5 cellular contexts compared by ENCODE assay signal in genomic region chr5:131221033-131221432, GRCh38. TPM values are rescaled to one million over a fixed set of nuclear protein-coding genes. Genes with fewer than 3 reads are reported as not detected.
A peak's percentile ranks its signal among the peaks of the same experiment; 100 is the strongest.
DNase-seq lines count a peak whose midpoint lies in the region; ATAC-seq, FAIRE-seq and TF ChIP-seq lines count a peak whose summit lies in the region.
"Not testable (repeated sequence)": the region's sequence is repeated elsewhere in the genome, so short reads cannot be mapped to it uniquely, and the experiment has no call there.

No MANE protein-coding gene starts in this region.

- not testable (repeated sequence) for ATAC-seq in CD4-positive, CD25-positive, alpha-beta regulatory T cell (ENCODE audit: low read depth in 2 of 2); GM12878; naive B cell (ENCODE audit: low read depth in 2 of 2)

- peak overlapping the region; percentile 93; the same call in 1 of the 2 replicates for H3K9ac ChIP-seq in OCI-LY3 (ENCODE audit: low read length)
- not testable (repeated sequence) for H3K9ac ChIP-seq in GM12878 (ENCODE audit: control insufficient read depth, insufficient read depth, low read length)

- POLR2A ChIA-PET in GM12878 (lab: Charles Lee) = interaction anchor here (1.0 to 19.3 kb wide), 10 partner anchors 8 to 64 kb away, joined by 3 to 309 read pairs (median 6); partner anchors contain the start of genes CDC42SE2 and HINT1

- not testable (repeated sequence) for H3K36me3 Mint-ChIP-seq in CD4-positive, CD25-positive, alpha-beta regulatory T cell; activated CD4-positive, alpha-beta T cell treated with anti-CD3 and anti-CD28 coated beads, Interleukin-2, amount 10 ng/mL, durations not matched to agents 24 days and 14 days (ENCODE audit: low read depth); naive B cell

- FAIRE-seq in GM12878 (lab: Jason Lieb, UNC) = not testable (repeated sequence)

- not testable (repeated sequence) for H3K27ac ChIP-seq in CD4-positive, CD25-positive, alpha-beta regulatory T cell (ENCODE audit: insufficient read depth, low read length, poor library complexity, severe bottlenecking); GM12878 (ENCODE audit: control insufficient read depth, insufficient read depth)
- peak overlapping the region; percentile 97; the same call in 1 of the 2 replicates for H3K27ac ChIP-seq in OCI-LY3 (ENCODE audit: low read length)

- not testable (repeated sequence) for TF ChIP-seq POLR2A in GM12878 (IDR thresholded peaks at IDR 0.05; ENCODE audit: low read depth, low read length)

- not testable (repeated sequence) for DNase-seq in CD4-positive, CD25-positive, alpha-beta regulatory T cell; GM12878 (ENCODE audit: low read depth, low spot score); naive B cell
- DNase-seq in activated CD4-positive, alpha-beta T cell treated with anti-CD3 and anti-CD28 coated beads, Interleukin-2, amount 10 ng/mL, durations not matched to agents 24 days and 14 days = peak; percentile 38

- H3K27me3 Mint-ChIP-seq in CD4-positive, CD25-positive, alpha-beta regulatory T cell; activated CD4-positive, alpha-beta T cell treated with anti-CD3 and anti-CD28 coated beads, Interleukin-2, amount 10 ng/mL, durations not matched to agents 24 days and 14 days; naive B cell: not testable (repeated sequence)

- in situ Hi-C loops in GM12878 (cut with MboI) = not testable (repeated sequence)

- H3K27me3 ChIP-seq in CD4-positive, CD25-positive, alpha-beta regulatory T cell (ENCODE audit: control insufficient read depth, insufficient read depth, low read length); OCI-LY3 (ENCODE audit: low read depth, low read length); GM12878 (replicated peaks in 1 of 2; ENCODE audit: control insufficient read depth in 2 of 2, insufficient read depth in 2 of 2, low read length in 1 of 2): not testable (repeated sequence)

- H3K9me3 Mint-ChIP-seq in CD4-positive, CD25-positive, alpha-beta regulatory T cell; activated CD4-positive, alpha-beta T cell treated with anti-CD3 and anti-CD28 coated beads, Interleukin-2, amount 10 ng/mL, durations not matched to agents 24 days and 14 days; naive B cell: not testable (repeated sequence)

- not testable (repeated sequence) for H3K9me3 ChIP-seq in CD4-positive, CD25-positive, alpha-beta regulatory T cell (ENCODE audit: control insufficient read depth in 2 of 2, low read length in 2 of 2); OCI-LY3 (ENCODE audit: insufficient read depth, low read length); GM12878 (replicated peaks; ENCODE audit: control insufficient read depth, insufficient read depth, low read length)

- H3K4me1 Mint-ChIP-seq in CD4-positive, CD25-positive, alpha-beta regulatory T cell = peaks cover 5 to 24% (median 10%) of the 10 kb centered on the region in 4 donors
- not testable (repeated sequence) for H3K4me1 Mint-ChIP-seq in activated CD4-positive, alpha-beta T cell treated with anti-CD3 and anti-CD28 coated beads, Interleukin-2, amount 10 ng/mL, durations not matched to agents 24 days and 14 days
- peaks cover 16 to 48% (median 47%) of the 10 kb centered on the region in 3 donors for H3K4me1 Mint-ChIP-seq in naive B cell

- TF ChIP-seq RAD21 in GM12878 (IDR thresholded peaks at IDR 0.05; ENCODE audit: insufficient read depth, low read depth, low read length) = not testable (repeated sequence)

- H3K4me3 ChIP-seq in CD4-positive, CD25-positive, alpha-beta regulatory T cell (ENCODE audit: low read depth, low read length) = not testable (repeated sequence)
- peak overlapping the region; percentile 89 for H3K4me3 ChIP-seq in OCI-LY3 (ENCODE audit: low read length)
- H3K4me3 ChIP-seq in GM12878 = peak overlapping the region; percentile 64; the same call in 1 of the 2 replicates

- CTCF ChIA-PET in GM12878 (lab: Yijun Ruan, JAX) = interaction anchor here (1.0 to 8.7 kb wide), 8 partner anchors 8 to 161 kb away, joined by 3 to 65 read pairs (median 6); partner anchors contain the start of gene CDC42SE2

- H3K4me1 ChIP-seq in CD4-positive, CD25-positive, alpha-beta regulatory T cell (ENCODE audit: control insufficient read depth, insufficient read depth, low read length, poor library complexity, severe bottlenecking) = peaks cover 14% of the 10 kb centered on the region
- peaks cover 70% of the 10 kb centered on the region for H3K4me1 ChIP-seq in OCI-LY3 (ENCODE audit: low read length)
- H3K4me1 ChIP-seq in GM12878 (ENCODE audit: control insufficient read depth, insufficient read depth, low read length) = peaks cover 27% of the 10 kb centered on the region

- intact Hi-C loops in activated CD4-positive, alpha-beta T cell treated with anti-CD3 and anti-CD28 coated beads, Interleukin-2, amount 10 ng/mL, durations not matched to agents 24 days and 14 days (cut with micrococcal nuclease); GM12878 (cut with micrococcal nuclease; ENCODE audit: unreplicated experiment): not testable (repeated sequence)

- SMC1A ChIA-PET in GM12878 (lab: Charles Lee; ENCODE audit: uncharacterized antibody, unreplicated experiment) = interaction anchor here (1.1 to 26.7 kb wide), 11 partner anchors 8 to 194 kb away, joined by 3 to 1218 read pairs (median 6); partner anchors contain the start of genes CDC42SE2 and HINT1

- RAD21 ChIA-PET in GM12878 (lab: Charles Lee; ENCODE audit: unreplicated experiment) = interaction anchor here (1.2 to 10.4 kb wide), 15 partner anchors 7 to 194 kb away, joined by 3 to 161 read pairs (median 7); partner anchors contain the start of genes CDC42SE2 and HINT1

- H3K4me3 Mint-ChIP-seq in CD4-positive, CD25-positive, alpha-beta regulatory T cell; activated CD4-positive, alpha-beta T cell treated with anti-CD3 and anti-CD28 coated beads, Interleukin-2, amount 10 ng/mL, durations not matched to agents 24 days and 14 days: not testable (repeated sequence)
- peak overlapping the region in 1 of 8 donors; percentile 1 for H3K4me3 Mint-ChIP-seq in naive B cell

- H3K27ac Mint-ChIP-seq in CD4-positive, CD25-positive, alpha-beta regulatory T cell = peak overlapping the region in 2 of 3 donors; percentile 32
- H3K27ac Mint-ChIP-seq in activated CD4-positive, alpha-beta T cell treated with anti-CD3 and anti-CD28 coated beads, Interleukin-2, amount 10 ng/mL, durations not matched to agents 24 days and 14 days = not testable (repeated sequence)
- H3K27ac Mint-ChIP-seq in naive B cell = peak overlapping the region in 4 of 6 donors; percentile 70 to 90 (median 76)

- H3K36me3 ChIP-seq in CD4-positive, CD25-positive, alpha-beta regulatory T cell (ENCODE audit: control insufficient read depth, insufficient read depth, low read length); GM12878 (ENCODE audit: control insufficient read depth in 2 of 2, insufficient read depth in 2 of 2, low read length in 1 of 2): not testable (repeated sequence)
- peaks cover 24% of the 10 kb centered on the region for H3K36me3 ChIP-seq in OCI-LY3 (replicated peaks; ENCODE audit: low read depth, low read length)

- peak overlapping the region; percentile 82 for H3K4me2 ChIP-seq in OCI-LY3 (ENCODE audit: low read length)
- H3K4me2 ChIP-seq in GM12878 (ENCODE audit: control insufficient read depth, insufficient read depth) = peak overlapping the region; percentile 24

- not testable (repeated sequence) for H2AFZ ChIP-seq in OCI-LY3 (ENCODE audit: low read depth, low read length); GM12878 (ENCODE audit: control insufficient read depth, low read depth, low read length)

- not testable (repeated sequence) for BruUV-seq in GM12878 (replicated peaks; lab: Mats Ljungman, UMichigan)

- H4K20me1 ChIP-seq in OCI-LY3 (ENCODE audit: insufficient read depth, low read length) = peaks cover 21% of the 10 kb centered on the region
- H4K20me1 ChIP-seq in GM12878 (ENCODE audit: control insufficient read depth, insufficient read depth) = not testable (repeated sequence)

- not testable (repeated sequence) for TF ChIP-seq EP300 in GM12878 (IDR thresholded peaks at IDR 0.05; ENCODE audit: borderline replicate concordance in 1 of 2, control insufficient read depth in 1 of 2, low read depth in 2 of 2, low read length in 2 of 2)

- H3K79me2 ChIP-seq in OCI-LY3 (ENCODE audit: low read length) (peaks cover 97% of the 10 kb centered on the region), GM12878 (ENCODE audit: control insufficient read depth, insufficient read depth, low read length) (peaks cover 91% of the 10 kb centered on the region)

- TF ChIP-seq CTCF in OCI-LY3 (IDR thresholded peaks at IDR 0.05; ENCODE audit: low read depth, low read length); GM12878 (IDR thresholded peaks at IDR 0.05 in 2 of 3, conservative IDR thresholded peaks at IDR 0.05 in 1 of 3; ENCODE audit: control insufficient read depth in 2 of 3, extremely low read depth in 1 of 3, insufficient read depth in 1 of 3, low read depth in 3 of 3, low read length in 3 of 3): not testable (repeated sequence)

- WGBS in GM12878 (ENCODE audit: insufficient coverage, insufficient replicate concordance, low lambda C conversion rate, missing lambda C conversion rate) = 95% methylated on average over 10 of the region's 10 CpGs

RNA-seq across cellular contexts. Expression of gene CDC42SE2, which starts 42.8 kb away (rescaled TPM):
- total RNA-seq in CD4-positive, CD25-positive, alpha-beta regulatory T cell = 241 TPM
- polyA plus RNA-seq in CD4-positive, CD25-positive, alpha-beta regulatory T cell = 100 to 1,000 TPM; 351 to 429 (median 379) TPM
- 96.2 and 99.0 TPM in 2 replicates for total RNA-seq in activated CD4-positive, alpha-beta T cell treated with anti-CD3 and anti-CD28 coated beads, Interleukin-2, amount 10 ng/mL, durations not matched to agents 24 days and 14 days
- 137 and 144 TPM in 2 replicates for total RNA-seq in GM12878 (2013; cell fraction: nucleolus; rRNA removed)
- total RNA-seq in GM12878 (2014; rRNA removed) (81.7 and 101 TPM in 2 replicates), GM12878 (2014; rRNA removed; fragmentation: Illumina TruSeq; extraction: Trizol) (90.7 and 91.1 TPM in 2 replicates), GM12878 (2021) (75.6 and 76.0 TPM in 2 replicates)
- polyA plus RNA-seq in GM12878 (2011; ENCODE audit: low read depth) = 54.3 TPM
- polyA plus RNA-seq in GM12878 (2011; rRNA removed) (148 and 215 TPM in 2 replicates), GM12878 (2014; fragmentation: Illumina TruSeq; extraction: Trizol) (75.2 and 106 TPM in 2 replicates), GM12878 (2014; fragmentation: Nextera tagmentation; extraction: Ambion mirVana) (10 to 100 TPM; 57.0 to 78.8 TPM), GM12878 (2014; rRNA removed) (57.2 and 62.0 TPM in 2 replicates), GM12878 (2016; fragmentation: Nextera tagmentation; extraction: Ambion mirVana) (100 to 1,000 TPM; 113 to 116 TPM), naive B cell (ENCODE audit: low read depth in 6 of 6) (100 to 1,000 TPM; 168 to 314 (median 243) TPM)
- 43.4 and 63.0 TPM in 2 replicates for polyA plus RNA-seq in GM12878 (2011; cell fraction: cytosol; rRNA removed)
- 39.5 and 43.8 TPM in 2 replicates for polyA plus RNA-seq in GM12878 (2011; cell fraction: nucleus; rRNA removed)
- polyA plus RNA-seq in GM12878 (2012) = 80.9 and 89.2 TPM in 2 replicates
- 107 and 140 TPM in 2 replicates for polyA minus RNA-seq in GM12878 (2011; rRNA and poly(A)+ RNA removed)
- polyA minus RNA-seq in GM12878 (2011; cell fraction: cytosol; rRNA and poly(A)+ RNA removed) = 46.4 and 47.3 TPM in 2 replicates
- polyA minus RNA-seq in GM12878 (2011; cell fraction: nucleus; rRNA and poly(A)+ RNA removed) = 30.0 and 58.6 TPM in 2 replicates

RNA-seq across cellular contexts. Expression of gene LYRM7, which starts 50.3 kb away (rescaled TPM):
- 6.5 TPM for total RNA-seq in CD4-positive, CD25-positive, alpha-beta regulatory T cell
- polyA plus RNA-seq in CD4-positive, CD25-positive, alpha-beta regulatory T cell = 1 to 10 TPM; 4.3 to 5.1 (median 4.7) TPM
- 17.9 and 18.1 TPM in 2 replicates for total RNA-seq in activated CD4-positive, alpha-beta T cell treated with anti-CD3 and anti-CD28 coated beads, Interleukin-2, amount 10 ng/mL, durations not matched to agents 24 days and 14 days
- 15.3 and 23.4 TPM in 2 replicates for total RNA-seq in GM12878 (2013; cell fraction: nucleolus; rRNA removed)
- total RNA-seq in GM12878 (2014; rRNA removed) (15.1 and 19.6 TPM in 2 replicates), GM12878 (2014; rRNA removed; fragmentation: Illumina TruSeq; extraction: Trizol) (17.6 and 21.7 TPM in 2 replicates), GM12878 (2021) (13.7 and 13.9 TPM in 2 replicates)
- 2.7 TPM for polyA plus RNA-seq in GM12878 (2011; ENCODE audit: low read depth)
- polyA plus RNA-seq in GM12878 (2011; rRNA removed) (9.2 and 21.4 TPM in 2 replicates), GM12878 (2014; fragmentation: Illumina TruSeq; extraction: Trizol) (17.9 and 21.8 TPM in 2 replicates), GM12878 (2014; fragmentation: Nextera tagmentation; extraction: Ambion mirVana) (10 to 100 TPM; 25.8 to 45.7 TPM), GM12878 (2014; rRNA removed) (8.6 and 18.7 TPM in 2 replicates), GM12878 (2016; fragmentation: Nextera tagmentation; extraction: Ambion mirVana) (10 to 100 TPM; 61.0 to 68.8 TPM), naive B cell (ENCODE audit: low read depth in 6 of 6) (10 to 100 TPM in 3 of 6 donors, 1 to 10 TPM in 3; 5.8 to 11.4 (median 9.6) TPM)
- 3.6 and 3.7 TPM in 2 replicates for polyA plus RNA-seq in GM12878 (2011; cell fraction: cytosol; rRNA removed)
- polyA plus RNA-seq in GM12878 (2011; cell fraction: nucleus; rRNA removed) = 1.4 and 1.5 TPM in 2 replicates
- 7.1 and 8.1 TPM in 2 replicates for polyA plus RNA-seq in GM12878 (2012)
- polyA minus RNA-seq in GM12878 (2011; rRNA and poly(A)+ RNA removed) = 2.2 and 2.3 TPM in 2 replicates
- polyA minus RNA-seq in GM12878 (2011; cell fraction: cytosol; rRNA and poly(A)+ RNA removed) = 1.7 and 2.4 TPM in 2 replicates
- 0.85 and 1.2 TPM in 2 replicates for polyA minus RNA-seq in GM12878 (2011; cell fraction: nucleus; rRNA and poly(A)+ RNA removed)

RNA-seq across cellular contexts. Expression of gene HINT1, which starts 56.0 kb away (rescaled TPM):
- total RNA-seq in CD4-positive, CD25-positive, alpha-beta regulatory T cell = 222 TPM
- polyA plus RNA-seq in CD4-positive, CD25-positive, alpha-beta regulatory T cell = 100 to 1,000 TPM; 355 to 440 (median 415) TPM
- total RNA-seq in activated CD4-positive, alpha-beta T cell treated with anti-CD3 and anti-CD28 coated beads, Interleukin-2, amount 10 ng/mL, durations not matched to agents 24 days and 14 days = 280 and 282 TPM in 2 replicates
- total RNA-seq in GM12878 (2013; cell fraction: nucleolus; rRNA removed) = 90.7 and 94.5 TPM in 2 replicates
- 352 and 366 TPM in 2 replicates for total RNA-seq in GM12878 (2014; rRNA removed)
- total RNA-seq in GM12878 (2014; rRNA removed; fragmentation: Illumina TruSeq; extraction: Trizol) = 347 and 351 TPM in 2 replicates
- 248 and 253 TPM in 2 replicates for total RNA-seq in GM12878 (2021)
- 524 TPM for polyA plus RNA-seq in GM12878 (2011; ENCODE audit: low read depth)
- polyA plus RNA-seq in GM12878 (2011; rRNA removed) = 997 and 1,373 TPM in 2 replicates
- polyA plus RNA-seq in GM12878 (2011; cell fraction: cytosol; rRNA removed) = 438 and 451 TPM in 2 replicates
- 337 and 368 TPM in 2 replicates for polyA plus RNA-seq in GM12878 (2011; cell fraction: nucleus; rRNA removed)
- 400 and 478 TPM in 2 replicates for polyA plus RNA-seq in GM12878 (2012)
- 260 TPM in 2 replicates for polyA plus RNA-seq in GM12878 (2014; fragmentation: Illumina TruSeq; extraction: Trizol)
- polyA plus RNA-seq in GM12878 (2014; fragmentation: Nextera tagmentation; extraction: Ambion mirVana) = 100 to 1,000 TPM; 844 to 901 TPM
- polyA plus RNA-seq in GM12878 (2014; rRNA removed) = 438 and 478 TPM in 2 replicates
- 100 to 1,000 TPM; 687 to 705 TPM for polyA plus RNA-seq in GM12878 (2016; fragmentation: Nextera tagmentation; extraction: Ambion mirVana)
- polyA minus RNA-seq in GM12878 (2011; rRNA and poly(A)+ RNA removed) = 124 and 166 TPM in 2 replicates
- 75.7 and 78.3 TPM in 2 replicates for polyA minus RNA-seq in GM12878 (2011; cell fraction: cytosol; rRNA and poly(A)+ RNA removed)
- 54.9 and 72.1 TPM in 2 replicates for polyA minus RNA-seq in GM12878 (2011; cell fraction: nucleus; rRNA and poly(A)+ RNA removed)
- polyA plus RNA-seq in naive B cell (ENCODE audit: low read depth in 6 of 6) = 100 to 1,000 TPM; 346 to 502 (median 420) TPM
